In genomic region chr2:196131949-196132925, GRCh38 we compare ENCODE assay signal across 8 cellular contexts. TPM values are rescaled to one million over a fixed set of nuclear protein-coding genes. Genes with fewer than 3 reads are reported as not detected.
DNase-seq lines count a peak whose midpoint lies in the region; TF ChIP-seq lines count a peak whose summit lies in the region.

No MANE protein-coding gene starts in this region.

- H3K9me3 Mint-ChIP-seq in activated naive CD4-positive, alpha-beta T cell treated with anti-CD3 and anti-CD28 coated beads for 36 hours: peaks cover 58% of the 10 kb centered on the region

- H3K4me1 ChIP-seq in neutrophil (ENCODE audit: control insufficient read depth in 1 of 2, insufficient read depth in 1 of 2, low read depth in 1 of 2, low read length in 1 of 2): no peaks in the 10 kb centered on the region

- H3K4me1 Mint-ChIP-seq in activated naive CD4-positive, alpha-beta T cell treated with anti-CD3 and anti-CD28 coated beads for 36 hours (ENCODE audit: low read depth): peaks cover 13% of the 10 kb centered on the region

- POLR2A ChIA-PET in RWPE1 (lab: Yijun Ruan, JAX; ENCODE audit: low non-redundant PET): no interaction called here

- H3K27ac ChIP-seq in neutrophil: peak overlapping the region; percentile 57
- no peak overlapping the region for H3K27ac ChIP-seq in RWPE1
- H3K27ac ChIP-seq in caudate nucleus (ENCODE audit: low read depth, low read length): no peak overlapping the region

- H3K36me3 ChIP-seq in GM06990 (ENCODE audit: control insufficient read depth, insufficient read depth, low read length) (peaks cover 5% of the 10 kb centered on the region), neutrophil (peaks cover 50% of the 10 kb centered on the region)

- peak overlapping the region; percentile 70 for H3K27ac Mint-ChIP-seq in activated naive CD4-positive, alpha-beta T cell treated with anti-CD3 and anti-CD28 coated beads for 36 hours

- no peak for TF ChIP-seq CTCF in GM06990 (IDR thresholded peaks at IDR 0.05; ENCODE audit: insufficient read depth, low read length, poor library complexity, severe bottlenecking)
- no peak for TF ChIP-seq CTCF in neutrophil (IDR thresholded peaks at IDR 0.05)
- no peak for TF ChIP-seq CTCF in RWPE1 (conservative IDR thresholded peaks at IDR 0.05; ENCODE audit: low read depth)

- no peaks in the 10 kb centered on the region for H3K27me3 ChIP-seq in GM06990 (replicated peaks; ENCODE audit: control insufficient read depth, insufficient read depth, low read length)
- no peaks in the 10 kb centered on the region for H3K27me3 ChIP-seq in neutrophil

- H3K4me3 ChIP-seq in GM06990 (replicated peaks; ENCODE audit: low read depth, low read length) (no peak overlapping the region), neutrophil (ENCODE audit: low read depth in 1 of 2, low read length in 1 of 2) (no peak overlapping the region)

- no peak overlapping the region for H3K4me3 Mint-ChIP-seq in activated naive CD4-positive, alpha-beta T cell treated with anti-CD3 and anti-CD28 coated beads for 36 hours

- intact Hi-C loops in activated naive CD4-positive, alpha-beta T cell treated with anti-CD3 and anti-CD28 coated beads for 36 hours (cut with micrococcal nuclease): loop anchor here (1.0 to 10.0 kb wide), 7 partner anchors 53 to 623 kb away; partner anchors contain the start of gene CCDC150

- H3K9me3 ChIP-seq in neutrophil: peaks cover 27% of the 10 kb centered on the region

- no peaks in the 10 kb centered on the region for H3K27me3 Mint-ChIP-seq in activated naive CD4-positive, alpha-beta T cell treated with anti-CD3 and anti-CD28 coated beads for 36 hours (ENCODE audit: low read depth)

- DNase-seq in GM06990 (ENCODE audit: extremely low read depth, insufficient read length) (peak; percentile 37), OCI-M1 (lab: John Stamatoyannopoulos, UW) (peak; percentile 56), NCI-H345 treated with DMSO at 0.1 percent for 48 hours (lab: John Stamatoyannopoulos, UW; ENCODE audit: unreplicated experiment) (no peak), RWPE1 (ENCODE audit: low spot score) (no peak), SIG-M5 (lab: John Stamatoyannopoulos, UW) (no peak), caudate nucleus (lab: John Stamatoyannopoulos, UW) (no peak)
- DNase-seq in activated naive CD4-positive, alpha-beta T cell treated with anti-CD3 and anti-CD28 coated beads for 36 hours: peak; percentile 79

- CTCF ChIA-PET in activated naive CD4-positive, alpha-beta T cell treated with anti-CD3 and anti-CD28 coated beads for 36 hours (lab: Charles Lee): interaction anchor here (0.7 to 2.2 kb wide), 11 partner anchors 17 to 321 kb away, joined by 3 to 13 read pairs (median 4); no protein-coding TSS in a partner anchor
- CTCF ChIA-PET in RWPE1 (lab: Yijun Ruan, JAX): no interaction called here

- peaks cover 65% of the 10 kb centered on the region for H3K36me3 Mint-ChIP-seq in activated naive CD4-positive, alpha-beta T cell treated with anti-CD3 and anti-CD28 coated beads for 36 hours (ENCODE audit: low read depth)

RNA-seq across cellular contexts. Expression of gene STK17B, which starts 39.1 kb away (rescaled TPM):
- 100 to 1,000 TPM; 141 to 143 TPM for total RNA-seq in activated naive CD4-positive, alpha-beta T cell treated with anti-CD3 and anti-CD28 coated beads for 36 hours

Comparison
In these comparisons a context has a peak if more than half of its experiments do, and no peak if none do; other contexts are left out.
1. DNase-seq: peak in GM06990 (single experiment), OCI-M1 (single experiment) and activated naive CD4-positive, alpha-beta T cell treated with anti-CD3 and anti-CD28 coated beads for 36 hours (single experiment); none in NCI-H345 treated with DMSO at 0.1 percent for 48 hours (single experiment), RWPE1 (single experiment), SIG-M5 (single experiment) and caudate nucleus (0 of 61).